ENCODE assay signal across 8 cellular contexts in the genomic region with DNA sequence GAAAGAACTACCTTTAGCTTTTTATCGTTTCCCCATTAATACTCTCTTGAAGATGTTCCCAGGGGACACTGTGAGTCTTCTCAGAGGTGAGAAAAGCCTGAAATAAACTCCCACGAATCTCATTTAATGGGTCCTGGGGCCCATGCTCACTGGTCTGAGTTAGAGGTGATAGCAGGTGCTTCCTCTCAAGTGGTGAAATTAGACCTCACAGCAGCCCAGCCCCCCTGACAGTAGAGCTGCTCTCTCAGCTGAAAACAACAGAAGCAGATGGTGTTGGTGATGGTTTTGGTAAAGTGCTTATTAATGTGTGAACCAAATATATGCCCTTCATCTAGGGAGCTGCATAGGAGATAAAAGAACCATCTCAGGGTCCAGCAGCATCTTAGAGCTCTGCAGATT.
DNase-seq lines count a peak whose midpoint lies in the region; ATAC-seq and TF ChIP-seq lines count a peak whose summit lies in the region.

No MANE protein-coding gene starts in this region.

- H3K27me3 Mint-ChIP-seq in nephron progenitor cell (ENCODE audit: low read depth, poor library complexity): peaks cover 91% of the 10 kb centered on the region

- H2BK12ac ChIP-seq in mesenchymal stem cell (ENCODE audit: low read length in 2 of 2): no peak overlapping the region

- no peak overlapping the region for H3K14ac ChIP-seq in mesenchymal stem cell (ENCODE audit: low read length in 2 of 2)

- H3K23ac ChIP-seq in mesenchymal stem cell (ENCODE audit: low read length in 2 of 2): no peak overlapping the region

- no peak overlapping the region for H3K4ac ChIP-seq in mesenchymal stem cell (ENCODE audit: low read depth in 1 of 2, low read length in 2 of 2)

- peaks cover 62 to 86% of the 10 kb centered on the region in 2 experiments for H3K27me3 ChIP-seq in mesenchymal stem cell (ENCODE audit: control insufficient read depth in 1 of 2, insufficient read depth in 1 of 2, low read length in 2 of 2)

- H3K36me3 Mint-ChIP-seq in nephron progenitor cell (ENCODE audit: low read depth): no peaks in the 10 kb centered on the region

- no peak overlapping the region for H2BK15ac ChIP-seq in mesenchymal stem cell (ENCODE audit: low read depth, poor library complexity, severe bottlenecking)

- ATAC-seq in GM21381 (IDR thresholded peaks at IDR 0.05; ENCODE audit: unreplicated experiment) (peak; percentile 72), HG03571 (IDR thresholded peaks at IDR 0.05; ENCODE audit: unreplicated experiment) (peak; percentile 72), HG02571 (IDR thresholded peaks at IDR 0.05; ENCODE audit: unreplicated experiment) (no peak)

- H3K4me3 ChIP-seq in GM12865 (ENCODE audit: low read depth, low read length) (peak overlapping the region; percentile 36), mesenchymal stem cell (ENCODE audit: insufficient read depth in 1 of 2, low read depth in 1 of 2, low read length in 2 of 2) (no peak overlapping the region)

- H3K4me1 Mint-ChIP-seq in nephron progenitor cell: peaks cover 6% of the 10 kb centered on the region

- H3K79me1 ChIP-seq in mesenchymal stem cell (replicated peaks; ENCODE audit: low read length, poor library complexity, severe bottlenecking): no peaks in the 10 kb centered on the region

- H2AFZ ChIP-seq in mesenchymal stem cell (ENCODE audit: low read depth, low read length): no peak overlapping the region

- no peak overlapping the region for H3K27ac Mint-ChIP-seq in nephron progenitor cell

- H4K8ac ChIP-seq in mesenchymal stem cell (ENCODE audit: low read length): no peak overlapping the region

- H2AK5ac ChIP-seq in mesenchymal stem cell (ENCODE audit: low read length, severe bottlenecking): no peak overlapping the region

- H3K4me3 Mint-ChIP-seq in nephron progenitor cell: no peak overlapping the region

- no peak overlapping the region for H3K18ac ChIP-seq in mesenchymal stem cell (ENCODE audit: low read depth in 1 of 2, low read length in 2 of 2)

- no peaks in the 10 kb centered on the region for H3K9me3 ChIP-seq in mesenchymal stem cell (ENCODE audit: control insufficient read depth, low read length)

- WGBS in mesenchymal stem cell: 63% methylated on average over 2 of the region's 2 CpGs

- H2BK120ac ChIP-seq in mesenchymal stem cell (ENCODE audit: low read depth, low read length): no peak overlapping the region

- no peak overlapping the region for H2BK5ac ChIP-seq in mesenchymal stem cell (ENCODE audit: low read depth, low read length, poor library complexity, severe bottlenecking)

- no peak overlapping the region for H3K27ac ChIP-seq in mesenchymal stem cell (ENCODE audit: low read length, poor library complexity, severe bottlenecking)

- no peak overlapping the region for H3K9ac ChIP-seq in mesenchymal stem cell (ENCODE audit: low read length)

- TF ChIP-seq CTCF in GM12865 (IDR thresholded peaks at IDR 0.05; ENCODE audit: insufficient read depth, low read depth, low read length, missing control alignments) (no peak), nephron progenitor cell (IDR thresholded peaks at IDR 0.05) (no peak)

- peak; percentile 90 for DNase-seq in GM12865 (ENCODE audit: low read depth)
- peak; percentile 72 for DNase-seq in germinal center (ENCODE audit: low spot score)
- DNase-seq in nephron progenitor cell: no peak
- no peak for DNase-seq in activated T-cell treated with anti-CD3 and anti-CD28 coated beads, Interleukin-2, amount 50 U/mL, for 1 hour
- DNase-seq in mesenchymal stem cell: no peak

- H3K4me1 ChIP-seq in mesenchymal stem cell (ENCODE audit: control insufficient read depth, insufficient read depth, low read depth, low read length): no peaks in the 10 kb centered on the region

- H3K9me3 Mint-ChIP-seq in nephron progenitor cell: peaks cover 4% of the 10 kb centered on the region

- no peak overlapping the region for H3K4me2 ChIP-seq in mesenchymal stem cell (ENCODE audit: low read length, poor library complexity, severe bottlenecking)

- H3K36me3 ChIP-seq in mesenchymal stem cell (ENCODE audit: control insufficient read depth in 1 of 2, insufficient read depth in 2 of 2, low read depth in 1 of 2, low read length in 2 of 2): no peaks in the 10 kb centered on the region

- H4K91ac ChIP-seq in mesenchymal stem cell (ENCODE audit: low read length): no peak overlapping the region

Comparison
In these comparisons a context has a peak if more than half of its experiments do, and no peak if none do; other contexts are left out.
1. DNase-seq: peak in GM12865 (single experiment) and germinal center (single experiment); none in nephron progenitor cell (single experiment), activated T-cell treated with anti-CD3 and anti-CD28 coated beads, Interleukin-2, amount 50 U/mL, for 1 hour (single experiment) and mesenchymal stem cell (single experiment).